8 cellular contexts compared by ENCODE assay signal in the genomic region with DNA sequence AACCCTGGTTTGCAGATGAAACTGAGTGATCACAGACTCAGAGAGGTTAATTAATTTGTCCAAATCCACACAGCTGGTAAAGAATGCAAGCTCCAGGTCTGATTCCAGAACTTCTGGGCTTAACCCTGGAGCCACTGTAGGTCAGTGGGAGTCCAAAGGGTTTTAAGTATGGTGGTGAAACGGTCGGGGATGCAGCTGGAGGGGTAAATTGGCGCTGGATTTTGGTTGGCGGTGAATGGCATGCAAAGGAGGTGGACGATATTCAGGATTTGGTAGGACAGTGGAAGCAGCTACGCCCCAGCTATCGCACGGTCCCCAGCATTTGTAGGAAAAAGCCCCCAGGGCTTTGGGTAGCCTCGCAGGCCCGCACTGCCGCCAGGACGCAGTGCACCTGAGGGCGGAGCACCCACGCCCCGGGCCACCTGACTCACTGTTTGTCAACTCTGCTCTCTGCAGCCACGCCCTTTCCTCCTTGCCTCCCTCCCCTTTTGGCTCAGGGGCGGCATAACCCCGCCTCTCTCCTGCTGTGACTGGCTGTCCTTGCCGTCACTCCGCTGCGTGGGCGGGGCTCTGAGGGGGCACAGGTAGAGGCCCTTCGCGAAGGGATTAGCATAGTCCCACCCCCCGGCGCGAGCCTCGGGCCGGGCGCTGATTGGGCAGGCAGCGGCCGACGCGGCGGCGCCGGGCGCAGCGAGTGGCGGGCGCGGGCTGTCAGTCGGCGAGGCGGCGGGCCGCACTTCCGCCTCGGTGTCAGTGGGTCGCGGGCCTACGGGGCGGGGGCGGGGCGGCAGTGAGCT. TPM values are rescaled to one million over a fixed set of nuclear protein-coding genes. Genes with fewer than 3 reads are reported as not detected.
DNase-seq lines count a peak whose midpoint lies in the region; ATAC-seq and TF ChIP-seq lines count a peak whose summit lies in the region.

A gene (plus strand): TSS at position 750 of the 797 bp plus-strand sequence. CDS start 17,664 bp downstream, outside the sequence.

- peak within 1 kb of the TSS; percentile 91 for H3K27ac Mint-ChIP-seq in activated T-helper 17 cell treated with anti-CD3 and anti-CD28 coated beads, Interleukin-2, amount 50 U/mL, for 72 hours
- H3K27ac Mint-ChIP-seq in natural killer cell: peak within 1 kb of the TSS; percentile 84 to 93

- peak; percentile 99 for ATAC-seq in activated T-helper 17 cell treated with anti-CD3 and anti-CD28 coated beads, Interleukin-2, amount 50 U/mL, for 72 hours (replicated peaks)
- peak; percentile 97 to 100 (median 97) for ATAC-seq in natural killer cell

- POLR2A ChIA-PET in RWPE1 (lab: Yijun Ruan, JAX; ENCODE audit: low non-redundant PET): no interaction called here

- H3K4me2 ChIP-seq in DOHH2 (ENCODE audit: low read length) (peak within 1 kb of the TSS; percentile 80), fibroblast of lung (ENCODE audit: extremely low read depth, insufficient read depth, low read length) (peak within 1 kb of the TSS; percentile 95)

- peak within 1 kb of the TSS; percentile 85 for H3K4me3 Mint-ChIP-seq in activated T-helper 17 cell treated with anti-CD3 and anti-CD28 coated beads, Interleukin-2, amount 50 U/mL, for 72 hours
- H3K4me3 Mint-ChIP-seq in natural killer cell: peak within 1 kb of the TSS; percentile 89

- H3F3A ChIP-seq in DOHH2 (ENCODE audit: control insufficient read depth, insufficient read depth): no peaks in the 10 kb centered on the region

- no peaks in the 10 kb centered on the region for H3K27me3 Mint-ChIP-seq in activated T-helper 17 cell treated with anti-CD3 and anti-CD28 coated beads, Interleukin-2, amount 50 U/mL, for 72 hours
- H3K27me3 Mint-ChIP-seq in natural killer cell (ENCODE audit: low read depth in 2 of 2): peaks cover 0 to 4% of the 10 kb centered on the region in 2 donors

- H3K4me1 Mint-ChIP-seq in activated T-helper 17 cell treated with anti-CD3 and anti-CD28 coated beads, Interleukin-2, amount 50 U/mL, for 72 hours: peaks cover 11% of the 10 kb centered on the region
- peaks cover 44% of the 10 kb centered on the region in 2 donors for H3K4me1 Mint-ChIP-seq in natural killer cell

- H3K4me3 ChIP-seq in DOHH2 (ENCODE audit: low read length) (peak within 1 kb of the TSS; percentile 81), LNCaP clone FGC (ENCODE audit: low read depth, low read length) (peak within 1 kb of the TSS; percentile 75), fibroblast of lung (replicated peaks in 1 of 4; ENCODE audit: control extremely low read depth in 1 of 4, insufficient read depth in 1 of 4, low read depth in 3 of 4, low read length in 4 of 4) (peak within 1 kb of the TSS; percentile 73 to 79 (median 77))

- intact Hi-C loops in natural killer cell (cut with micrococcal nuclease): loop anchor here (2.0 to 5.0 kb wide), 2 partner anchors 55 to 64 kb away; a partner anchor contains a TSS

- H3K79me2 ChIP-seq in DOHH2 (ENCODE audit: control insufficient read depth, low read length) (peaks cover 40% of the 10 kb centered on the region), fibroblast of lung (ENCODE audit: control insufficient read depth, insufficient read depth, low read length) (peaks cover 11% of the 10 kb centered on the region)

- no peak for TF ChIP-seq CTCF in DOHH2 (IDR thresholded peaks at IDR 0.05; ENCODE audit: low read depth, low read length, poor library complexity, severe bottlenecking)
- TF ChIP-seq CTCF in LNCaP clone FGC (IDR thresholded peaks at IDR 0.05; ENCODE audit: control insufficient read depth, extremely low read depth, insufficient read depth): no peak
- no peak for TF ChIP-seq CTCF in RWPE1 (conservative IDR thresholded peaks at IDR 0.05; ENCODE audit: low read depth)
- no peak for TF ChIP-seq CTCF in fibroblast of lung (conservative IDR thresholded peaks at IDR 0.05 in 1 of 2, IDR thresholded peaks at IDR 0.05 in 1 of 2; ENCODE audit: low read depth in 1 of 2, low read length in 2 of 2)
- TF ChIP-seq CTCF in natural killer cell (IDR thresholded peaks at IDR 0.05): no peak

- CTCF ChIA-PET in RWPE1 (lab: Yijun Ruan, JAX): interaction anchor here (0.6 to 0.7 kb wide), 2 partner anchors 954 to 1531 kb away, joined by 3 read pairs; no protein-coding TSS in a partner anchor

- DNase-seq in GOT3 (lab: John Stamatoyannopoulos, UW) (peak; percentile 98), LNCaP clone FGC (ENCODE audit: low read depth) (peak; percentile 93), RWPE1 (ENCODE audit: low spot score) (peak; percentile 100), fibroblast of lung (ENCODE audit: low read depth in 2 of 2) (peak; percentile 95), natural killer cell (peak; percentile 100)
- peak; percentile 100 for DNase-seq in stimulated activated naive CD4-positive, alpha-beta T cell treated with Interleukin-2 at 50 U/mL for 16 hours (lab: John Stamatoyannopoulos, UW)

- H2AFZ ChIP-seq in fibroblast of lung (ENCODE audit: low read length): peak within 1 kb of the TSS; percentile 76

- H4K20me1 ChIP-seq in DOHH2 (ENCODE audit: control insufficient read depth, insufficient read depth, low read depth, low read length) (peaks cover 4% of the 10 kb centered on the region; the same call in 1 of the 2 replicates), fibroblast of lung (ENCODE audit: control insufficient read depth, extremely low read depth, insufficient read depth, low read length) (no peaks in the 10 kb centered on the region)

- H3K9me2 ChIP-seq in DOHH2 (replicated peaks; ENCODE audit: control insufficient read depth, low read length): no peaks in the 10 kb centered on the region

- no peaks in the 10 kb centered on the region for H3K9me3 ChIP-seq in DOHH2 (ENCODE audit: control insufficient read depth, insufficient read depth, low read length)
- no peaks in the 10 kb centered on the region for H3K9me3 ChIP-seq in fibroblast of lung (ENCODE audit: control insufficient read depth, insufficient read depth, low read depth, low read length)

- H3K27ac ChIP-seq in DOHH2 (ENCODE audit: low read depth, low read length): no peak within 1 kb of the TSS
- peak within 1 kb of the TSS; percentile 77 for H3K27ac ChIP-seq in RWPE1
- no peak within 1 kb of the TSS for H3K27ac ChIP-seq in fibroblast of lung (ENCODE audit: insufficient read depth, low read length)

- no peaks in the 10 kb centered on the region for H3K27me3 ChIP-seq in DOHH2 (ENCODE audit: control insufficient read depth, low read length)
- H3K27me3 ChIP-seq in fibroblast of lung (ENCODE audit: control insufficient read depth, insufficient read depth, low read length): peaks cover 4% of the 10 kb centered on the region

- H3K9ac ChIP-seq in fibroblast of lung (ENCODE audit: insufficient read depth, low read length): peak within 1 kb of the TSS; percentile 75

- H3K4me1 ChIP-seq in DOHH2 (ENCODE audit: control insufficient read depth, low read length) (peaks cover 13% of the 10 kb centered on the region), fibroblast of lung (ENCODE audit: control insufficient read depth, extremely low read depth, insufficient read depth, low read length) (no peaks in the 10 kb centered on the region)

- peaks cover 5% of the 10 kb centered on the region; the same call in 1 of the 2 replicates for H3K36me3 ChIP-seq in DOHH2 (ENCODE audit: control insufficient read depth, low read length)
- no peaks in the 10 kb centered on the region for H3K36me3 ChIP-seq in fibroblast of lung (ENCODE audit: control insufficient read depth, insufficient read depth, low read length)

- H3K36me3 Mint-ChIP-seq in activated T-helper 17 cell treated with anti-CD3 and anti-CD28 coated beads, Interleukin-2, amount 50 U/mL, for 72 hours (ENCODE audit: low read depth): no peaks in the 10 kb centered on the region
- H3K36me3 Mint-ChIP-seq in natural killer cell: no peaks in the 10 kb centered on the region

- no peaks in the 10 kb centered on the region for H3K9me3 Mint-ChIP-seq in activated T-helper 17 cell treated with anti-CD3 and anti-CD28 coated beads, Interleukin-2, amount 50 U/mL, for 72 hours
- no peaks in the 10 kb centered on the region for H3K9me3 Mint-ChIP-seq in natural killer cell

RNA-seq across cellular contexts. Expression of the gene that starts here (rescaled TPM):
- total RNA-seq in activated T-helper 17 cell treated with anti-CD3 and anti-CD28 coated beads, Interleukin-2, amount 50 U/mL, for 72 hours: 10 to 100 TPM; 25.6 to 34.7 TPM
- total RNA-seq in fibroblast of lung: 23.6 and 27.9 TPM in 2 replicates
- 11.4 and 13.3 TPM in 2 replicates for polyA plus RNA-seq in fibroblast of lung
- polyA plus RNA-seq in fibroblast of lung (2012): 17.3 and 19.5 TPM in 2 replicates
- 20.6 and 28.4 TPM in 2 replicates for polyA minus RNA-seq in fibroblast of lung (ENCODE audit: low replicate concordance)
- total RNA-seq in natural killer cell: 100 to 1,000 TPM in 2 of 3 donors, 10 to 100 TPM in 1; 77.9 to 112 (median 104) TPM
